ENCODE assay signal across 23 cellular contexts in the genomic region with DNA sequence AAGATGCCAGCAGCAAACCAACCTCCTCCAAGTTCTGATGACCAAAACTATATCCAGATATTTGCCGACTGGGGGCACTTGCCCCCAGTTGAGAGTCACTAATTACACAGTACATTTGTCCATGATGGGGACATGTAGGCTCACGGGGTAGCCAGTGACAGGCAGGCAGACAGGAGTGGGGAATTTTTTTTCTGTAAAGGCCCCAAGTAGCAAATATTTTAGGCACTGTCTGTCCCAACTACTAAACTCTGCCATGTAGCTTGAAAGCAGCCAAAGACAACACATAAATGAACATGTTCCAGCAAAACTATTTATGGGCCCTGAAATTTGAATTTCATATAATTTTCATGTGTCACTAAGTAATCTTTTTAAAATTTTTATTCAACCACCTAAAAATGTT.
"Had no signal": no experiment of that assay in that cellular context is flagged by ENCODE, and none has a peak within 500 bp of the region (broad histone marks: within the 10 kb centered on the region; RNA-seq: fewer than 3 reads in every experiment).

No MANE protein-coding gene starts in this region.

- DNase-seq: activated CD4-positive, alpha-beta T cell treated with anti-CD3 and anti-CD28 coated beads for 36 hours; activated CD4-positive, CD25-positive, alpha-beta regulatory T cell; activated naive CD4-positive, alpha-beta T cell; activated T-cell treated with anti-CD3 and anti-CD28 coated beads for 4 hours; activated T-cell treated with anti-CD3 and anti-CD28 coated beads, Interleukin-2, amount 50 U/mL, for 72 hours; brain microvascular endothelial cell; caudate nucleus; esophagus squamous epithelium; foreskin fibroblast; heart left ventricle; kidney glomerular epithelial cell; left lung; mucosa of descending colon; sigmoid colon; stimulated activated CD4-positive, alpha-beta T cell treated with anti-CD3 and anti-CD28 coated beads, Interleukin-15, amount 100 ng/mL, for 24 hours; stimulated activated CD4-positive, alpha-beta T cell treated with anti-CD3 and anti-CD28 coated beads, Interleukin-2, amount 100 ng/mL, for 24 hours; stimulated activated naive B cell treated with anti-CD40 and anti-IgM and Interleukin-4, amounts not matched to agents 10 μg/mL and 1 μg/mL and 100 μg/mL, for 72 hours; stomach; transverse colon had no signal

- FAIRE-seq: astrocyte had no signal

- H3K36me3 ChIP-seq: brain microvascular endothelial cell, esophagus squamous epithelium, heart left ventricle, left lung, sigmoid colon, stomach, suprapubic skin, transverse colon had no signal

- ATAC-seq: activated CD4-positive, alpha-beta T cell treated with anti-CD3 and anti-CD28 coated beads for 36 hours; activated naive CD4-positive, alpha-beta T cell treated with anti-CD3 and anti-CD28 coated beads, Interleukin-2, amount 50 U/mL, for 72 hours; activated T-cell treated with anti-CD3 and anti-CD28 coated beads, Interleukin-2, amount 50 U/mL, for 72 hours; heart left ventricle; left lung; mucosa of descending colon; natural killer cell treated with Interleukin-12 subunit alpha and Interleukin-12 subunit beta and Interleukin-15 and Interleukin-18, amount 100 ng/mL, for 72 hours; stimulated activated naive B cell treated with anti-CD40 and anti-IgM and Interleukin-4, amounts not matched to agents 10 μg/mL and 1 μg/mL and 100 μg/mL, for 72 hours had no signal

- H3K4me3 ChIP-seq: esophagus squamous epithelium, heart left ventricle, left lung, mucosa of descending colon, sigmoid colon, stomach, suprapubic skin, transverse colon had no signal

- H3K27me3 ChIP-seq: brain microvascular endothelial cell, esophagus squamous epithelium, heart left ventricle, left lung, sigmoid colon, stomach, suprapubic skin, transverse colon had no signal

- H3K27ac ChIP-seq: brain microvascular endothelial cell, esophagus squamous epithelium, heart left ventricle, left lung, sigmoid colon, stomach, suprapubic skin, transverse colon had no signal

- H3K4me1 ChIP-seq: esophagus squamous epithelium, left lung, sigmoid colon, stomach, suprapubic skin, transverse colon had no signal

- H3K9me3 ChIP-seq: esophagus squamous epithelium, heart left ventricle, left lung, mucosa of descending colon, sigmoid colon, stomach, suprapubic skin, transverse colon had no signal
